Comparison of ENCODE assay signal across 9 cellular contexts in the genomic region with DNA sequence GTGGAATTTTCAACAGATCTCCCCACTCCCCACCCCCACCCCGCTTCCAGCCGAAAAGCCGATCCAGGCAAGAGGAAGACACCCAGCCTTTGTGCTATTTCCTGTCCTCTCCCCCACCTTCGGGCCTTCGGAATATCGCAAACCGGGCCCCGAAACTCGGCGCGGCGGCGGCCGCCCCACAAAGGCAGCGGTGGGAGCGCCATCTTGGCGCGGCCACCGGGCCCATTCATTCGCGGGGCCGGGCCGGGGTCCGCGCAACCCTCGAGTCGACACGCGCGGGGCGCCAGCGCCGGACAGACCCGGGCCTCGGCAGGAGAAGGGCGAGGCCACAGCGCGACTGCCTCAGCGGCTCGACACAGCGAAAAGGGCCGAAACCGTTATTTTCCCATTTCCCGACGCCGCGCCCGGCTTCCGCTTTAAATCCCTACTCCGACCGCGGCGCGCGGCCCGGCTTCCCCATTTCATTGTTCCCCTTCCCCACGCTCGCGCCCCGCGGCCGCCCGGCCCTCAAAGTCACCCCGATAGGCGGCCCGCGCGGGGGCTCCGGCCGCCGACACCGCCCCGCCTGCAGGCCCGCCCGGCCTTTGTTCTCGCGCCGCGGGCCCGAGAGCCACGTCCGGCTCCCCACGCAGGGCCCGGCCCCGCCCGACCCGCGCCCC. TPM values are rescaled to one million over a fixed set of nuclear protein-coding genes. Genes with fewer than 3 reads are reported as not detected.
DNase-seq lines count a peak whose midpoint lies in the region; ATAC-seq, FAIRE-seq and TF ChIP-seq lines count a peak whose summit lies in the region.
"Had no signal": no experiment of that assay in that cellular context is flagged by ENCODE, and none has a peak within 500 bp of the region (broad histone marks: within the 10 kb centered on the region; RNA-seq: fewer than 3 reads in every experiment).

No MANE protein-coding gene starts in this region.

- no peaks in the 10 kb centered on the region for H3K9me3 Mint-ChIP-seq in activated CD4-positive, alpha-beta memory T cell treated with anti-CD3 and anti-CD28 coated beads for 36 hours

- H3K9me3 ChIP-seq in MG63 (no peaks in the 10 kb centered on the region), endothelial cell of umbilical vein (replicated peaks; ENCODE audit: control insufficient read depth, insufficient read depth, low read length) (no peaks in the 10 kb centered on the region), mucosa of rectum (ENCODE audit: control insufficient read depth in 2 of 2, low read length in 2 of 2) (no peaks in the 10 kb centered on the region), suprapubic skin (no peaks in the 10 kb centered on the region)

- H3K4me3 ChIP-seq in MG63, result peak overlapping the region; percentile 67
- H3K4me3 ChIP-seq in endothelial cell of umbilical vein (replicated peaks in 1 of 3; ENCODE audit: insufficient read depth in 1 of 3, low read depth in 1 of 3, low read length in 3 of 3), result peak overlapping the region; percentile 79 to 99 (median 99)
- H3K4me3 ChIP-seq in mucosa of rectum (ENCODE audit: low read length in 2 of 2), result peak overlapping the region; percentile 71 to 76
- peak overlapping the region; percentile 90 for H3K4me3 ChIP-seq in suprapubic skin

- under 1% methylated on average over 42 of the region's 88 CpGs for WGBS in suprapubic skin

- ATAC-seq in GM21786 (IDR thresholded peaks at IDR 0.05; ENCODE audit: unreplicated experiment), result peak; percentile 19

- H3K36me3 Mint-ChIP-seq in activated CD4-positive, alpha-beta memory T cell treated with anti-CD3 and anti-CD28 coated beads for 36 hours, result peaks cover 11% of the 10 kb centered on the region

- no peak for TF ChIP-seq EP300 in suprapubic skin (IDR thresholded peaks at IDR 0.05)

- H3K9me1 ChIP-seq in endothelial cell of umbilical vein (replicated peaks; ENCODE audit: control insufficient read depth, extremely low read depth, insufficient read depth, low read length), result no peaks in the 10 kb centered on the region

- H3K4me2 ChIP-seq in endothelial cell of umbilical vein (ENCODE audit: insufficient read depth, low read length), result peak overlapping the region; percentile 97

- H2AFZ ChIP-seq in endothelial cell of umbilical vein (ENCODE audit: low read depth, low read length), result no peak overlapping the region

- peaks cover 22% of the 10 kb centered on the region for H3K4me1 ChIP-seq in endothelial cell of umbilical vein (ENCODE audit: control insufficient read depth, extremely low read depth, insufficient read depth, low read length)
- H3K4me1 ChIP-seq in mucosa of rectum (ENCODE audit: control insufficient read depth in 2 of 2, insufficient read depth in 2 of 2, low read length in 2 of 2), result peaks cover 43 to 44% of the 10 kb centered on the region in 2 donors
- H3K4me1 ChIP-seq in suprapubic skin, result peaks cover 73% of the 10 kb centered on the region

- peak overlapping the region; percentile 81 for H3K4me3 Mint-ChIP-seq in activated CD4-positive, alpha-beta memory T cell treated with anti-CD3 and anti-CD28 coated beads for 36 hours

- peaks cover 15% of the 10 kb centered on the region for H4K20me1 ChIP-seq in endothelial cell of umbilical vein (replicated peaks; ENCODE audit: control insufficient read depth, extremely low read depth, insufficient read depth, low read length)

- H3K27me3 ChIP-seq in MG63, result no peaks in the 10 kb centered on the region
- no peaks in the 10 kb centered on the region for H3K27me3 ChIP-seq in endothelial cell of umbilical vein (ENCODE audit: control insufficient read depth in 2 of 2, insufficient read depth in 2 of 2, low read length in 2 of 2)
- no peaks in the 10 kb centered on the region for H3K27me3 ChIP-seq in mucosa of rectum (ENCODE audit: control insufficient read depth in 2 of 2, insufficient read depth in 2 of 2, low read length in 2 of 2)
- no peaks in the 10 kb centered on the region for H3K27me3 ChIP-seq in suprapubic skin

- H3K9ac ChIP-seq in endothelial cell of umbilical vein (replicated peaks; ENCODE audit: extremely low read depth, insufficient read depth, low read length) (peak overlapping the region; percentile 96), mucosa of rectum (ENCODE audit: low read depth in 1 of 2, low read length in 2 of 2) (peak overlapping the region; percentile 60 to 81)

- H3K79me2 ChIP-seq in endothelial cell of umbilical vein (ENCODE audit: control insufficient read depth, insufficient read depth, low read length), result peaks cover 54% of the 10 kb centered on the region

- peak overlapping the region; percentile 83 for H3K27ac ChIP-seq in endothelial cell of umbilical vein (ENCODE audit: insufficient read depth, low read depth, low read length)
- peak overlapping the region; percentile 87 to 90 for H3K27ac ChIP-seq in mucosa of rectum (ENCODE audit: low read depth in 2 of 2, low read length in 2 of 2)
- peak overlapping the region; percentile 98 for H3K27ac ChIP-seq in suprapubic skin

- H3K36me3 ChIP-seq in MG63 (peaks cover 8% of the 10 kb centered on the region), endothelial cell of umbilical vein (ENCODE audit: control insufficient read depth in 2 of 2, extremely low read depth in 1 of 2, insufficient read depth in 2 of 2, low read length in 2 of 2) (no peaks in the 10 kb centered on the region), mucosa of rectum (ENCODE audit: control insufficient read depth in 2 of 2, insufficient read depth in 2 of 2, low read length in 2 of 2) (no peaks in the 10 kb centered on the region), suprapubic skin (no peaks in the 10 kb centered on the region)

- FAIRE-seq in endothelial cell of umbilical vein (lab: Jason Lieb, UNC), result peak; percentile 50
- FAIRE-seq: endometrium had no signal

- CTCF ChIA-PET in activated CD4-positive, alpha-beta memory T cell treated with anti-CD3 and anti-CD28 coated beads for 36 hours (lab: Charles Lee), result no interaction called here
- CTCF ChIA-PET in endothelial cell of umbilical vein (lab: Charles Lee), result interaction anchor here (1.4 kb wide), 1 partner anchor 31 kb away, joined by 4 read pairs; no protein-coding TSS in a partner anchor

- intact Hi-C loops in activated CD4-positive, alpha-beta memory T cell treated with anti-CD3 and anti-CD28 coated beads for 36 hours (cut with micrococcal nuclease), result loop anchor here (2.0 kb wide), 2 partner anchors 19 to 109 kb away; no protein-coding TSS in a partner anchor
- intact Hi-C loops in endothelial cell of umbilical vein (cut with micrococcal nuclease), result loop anchor here (5.0 kb wide), 1 partner anchor 43 kb away; no protein-coding TSS in a partner anchor

- peak; percentile 62 for TF ChIP-seq POLR2A in endothelial cell of umbilical vein (IDR thresholded peaks at IDR 0.05; ENCODE audit: low read depth, low read length)
- TF ChIP-seq POLR2A in suprapubic skin (IDR thresholded peaks at IDR 0.05), result no peak

- H3K27ac Mint-ChIP-seq in activated CD4-positive, alpha-beta memory T cell treated with anti-CD3 and anti-CD28 coated beads for 36 hours, result peak overlapping the region; percentile 85

- POLR2A ChIA-PET in activated CD4-positive, alpha-beta memory T cell treated with anti-CD3 and anti-CD28 coated beads for 36 hours (lab: Charles Lee), result interaction anchor here (1.1 kb wide), 1 partner anchor 21 kb away, joined by 3 read pairs; no protein-coding TSS in a partner anchor
- POLR2A ChIA-PET in endothelial cell of umbilical vein (lab: Charles Lee), result no interaction called here

- peaks cover 46% of the 10 kb centered on the region for H3K4me1 Mint-ChIP-seq in activated CD4-positive, alpha-beta memory T cell treated with anti-CD3 and anti-CD28 coated beads for 36 hours (ENCODE audit: low read depth)

- dilution Hi-C loops in endothelial cell of umbilical vein (cut with MboI; ENCODE audit: extremely low pct_ligation_motif_present, low sequenced_read_pairs), result no loop called here

- TF ChIP-seq CTCF in endothelial cell of umbilical vein (IDR thresholded peaks at IDR 0.05; ENCODE audit: extremely low read depth in 1 of 2, insufficient read depth in 1 of 2, low read depth in 1 of 2, low read length in 2 of 2) (no peak), suprapubic skin (IDR thresholded peaks at IDR 0.05) (no peak)

- DNase-seq in GM03348 (ENCODE audit: low spot score) (peak; percentile 86), MG63 (peak; percentile 47), endothelial cell of umbilical vein (ENCODE audit: low read depth, low spot score) (peak; percentile 36), suprapubic skin (ENCODE audit: low spot score in 2 of 2) (no peak), occipital lobe (lab: John Stamatoyannopoulos, UW) (no peak)
- peak; percentile 57 for DNase-seq in activated CD4-positive, alpha-beta memory T cell treated with anti-CD3 and anti-CD28 coated beads for 36 hours

- BruUV-seq in endothelial cell of umbilical vein (replicated peaks; lab: Mats Ljungman, UMichigan), result TSS peak; percentile 85

- H3K27me3 Mint-ChIP-seq in activated CD4-positive, alpha-beta memory T cell treated with anti-CD3 and anti-CD28 coated beads for 36 hours, result no peaks in the 10 kb centered on the region

RNA-seq across cellular contexts. Expression of gene GNB1, which starts 0.9 kb away (rescaled TPM):
- 327 and 329 TPM in 2 replicates for total RNA-seq in MG63 (2014; rRNA removed; shearing (Covaris generic); ENCODE audit: low replicate concordance)
- total RNA-seq in activated CD4-positive, alpha-beta memory T cell treated with anti-CD3 and anti-CD28 coated beads for 36 hours, result 100 to 1,000 TPM; 396 to 403 TPM
- total RNA-seq in endothelial cell of umbilical vein (519 and 529 TPM in 2 replicates), suprapubic skin (100 to 1,000 TPM; 121 to 159 (median 153) TPM), occipital lobe (144 TPM)
- 460 and 501 TPM in 2 replicates for polyA plus RNA-seq in endothelial cell of umbilical vein
- 434 and 501 TPM in 2 replicates for polyA plus RNA-seq in endothelial cell of umbilical vein (2011; cell fraction: cytosol; rRNA removed)
- polyA plus RNA-seq in endothelial cell of umbilical vein (2011; cell fraction: nucleus; rRNA removed), result 332 and 347 TPM in 2 replicates
- polyA plus RNA-seq in endothelial cell of umbilical vein (2012), result 344 and 385 TPM in 2 replicates
- 661 and 736 TPM in 2 replicates for polyA minus RNA-seq in endothelial cell of umbilical vein
- polyA minus RNA-seq in endothelial cell of umbilical vein (2011; cell fraction: cytosol; rRNA and poly(A)+ RNA removed), result 141 TPM
- polyA minus RNA-seq in endothelial cell of umbilical vein (2011; cell fraction: nucleus; rRNA and poly(A)+ RNA removed), result 164 and 199 TPM in 2 replicates

RNA-seq across cellular contexts. Expression of gene CALML6, which starts 25.1 kb away (rescaled TPM):
- 0.20 TPM in 1 of 2 replicates, not detected in the other for total RNA-seq in MG63 (2014; rRNA removed; shearing (Covaris generic); ENCODE audit: low replicate concordance)
- total RNA-seq in activated CD4-positive, alpha-beta memory T cell treated with anti-CD3 and anti-CD28 coated beads for 36 hours, result under 1 TPM; 0.26 to 0.27 TPM
- total RNA-seq in endothelial cell of umbilical vein (0.44 and 0.85 TPM in 2 replicates), suprapubic skin (1 to 10 TPM in 1 of 4 donors, under 1 TPM in 2, not detected in 1; 0.30 to 3.3 (median 0.81) TPM), occipital lobe (not detected)
- 0.19 and 0.36 TPM in 2 replicates for polyA plus RNA-seq in endothelial cell of umbilical vein
- 0.08 TPM in 1 of 2 replicates, not detected in the other for polyA plus RNA-seq in endothelial cell of umbilical vein (2011; cell fraction: cytosol; rRNA removed)
- 2.7 and 3.1 TPM in 2 replicates for polyA plus RNA-seq in endothelial cell of umbilical vein (2011; cell fraction: nucleus; rRNA removed)
- polyA plus RNA-seq in endothelial cell of umbilical vein (2012), result 0.20 and 0.31 TPM in 2 replicates
- not detected in 2 replicates for polyA minus RNA-seq in endothelial cell of umbilical vein
- not detected for polyA minus RNA-seq in endothelial cell of umbilical vein (2011; cell fraction: cytosol; rRNA and poly(A)+ RNA removed)
- not detected in 2 replicates for polyA minus RNA-seq in endothelial cell of umbilical vein (2011; cell fraction: nucleus; rRNA and poly(A)+ RNA removed)

RNA-seq across cellular contexts. Expression of gene TMEM52, which starts 29.1 kb away (rescaled TPM):
- total RNA-seq in MG63 (2014; rRNA removed; shearing (Covaris generic); ENCODE audit: low replicate concordance), result not detected in 2 replicates
- total RNA-seq in activated CD4-positive, alpha-beta memory T cell treated with anti-CD3 and anti-CD28 coated beads for 36 hours, result under 1 TPM; 0.33 to 0.34 TPM
- total RNA-seq in endothelial cell of umbilical vein (1.2 and 1.6 TPM in 2 replicates), suprapubic skin (1 to 10 TPM; 2.2 to 6.0 (median 4.5) TPM), occipital lobe (1.1 TPM)
- polyA plus RNA-seq in endothelial cell of umbilical vein, result 1.7 and 2.0 TPM in 2 replicates
- 0.92 and 1.5 TPM in 2 replicates for polyA plus RNA-seq in endothelial cell of umbilical vein (2011; cell fraction: cytosol; rRNA removed)
- 1.1 TPM in 2 replicates for polyA plus RNA-seq in endothelial cell of umbilical vein (2011; cell fraction: nucleus; rRNA removed)
- polyA plus RNA-seq in endothelial cell of umbilical vein (2012), result 0.92 and 0.94 TPM in 2 replicates
- polyA minus RNA-seq in endothelial cell of umbilical vein, result 0.51 and 2.6 TPM in 2 replicates
- polyA minus RNA-seq in endothelial cell of umbilical vein (2011; cell fraction: cytosol; rRNA and poly(A)+ RNA removed), result not detected
- polyA minus RNA-seq in endothelial cell of umbilical vein (2011; cell fraction: nucleus; rRNA and poly(A)+ RNA removed), result 0.38 TPM in 1 of 2 replicates, not detected in the other

Comparison
In these comparisons a context has a peak if more than half of its experiments do, and no peak if none do; other contexts are left out.
1. DNase-seq: peak in GM03348 (single experiment), MG63 (single experiment), activated CD4-positive, alpha-beta memory T cell treated with anti-CD3 and anti-CD28 coated beads for 36 hours (single experiment) and endothelial cell of umbilical vein (single experiment); none in suprapubic skin (0 of 2) and occipital lobe (single experiment).
2. Peak in every context shown above with its lines, with median percentiles within 50 percentile points of each other: H3K4me3 ChIP-seq and H3K27ac ChIP-seq.